In genomic region chr17:46979023-46979870, GRCh38 we compare ENCODE assay signal across 8 cellular contexts. TPM values are rescaled to one million over a fixed set of nuclear protein-coding genes. Genes with fewer than 3 reads are reported as not detected.
A peak's percentile ranks its signal among the peaks of the same experiment; 100 is the strongest.
DNase-seq lines count a peak whose midpoint lies in the region; ATAC-seq and TF ChIP-seq lines count a peak whose summit lies in the region.

TSS of gene RPRML (minus strand) at chr17:46979253. CDS start at chr17:46979007, 246 bp downstream.

- CTCF ChIA-PET in GM10248 (lab: Yijun Ruan, JAX) = no interaction called here

- H3K79me2 ChIP-seq in parathyroid adenoma = no peaks in the 10 kb centered on the region

- peaks cover 6% of the 10 kb centered on the region for H3K36me3 Mint-ChIP-seq in activated T-cell treated with anti-CD3 and anti-CD28 coated beads, Interleukin-2, amount 50 U/mL, for 4 hours (ENCODE audit: insufficient read depth)

- intact Hi-C loops in head of caudate nucleus (cut with DNase I) = no loop called here

- H3K27me3 Mint-ChIP-seq in activated T-cell treated with anti-CD3 and anti-CD28 coated beads, Interleukin-2, amount 50 U/mL, for 4 hours (ENCODE audit: low read depth) = peaks cover 44% of the 10 kb centered on the region

- no peaks in the 10 kb centered on the region for H3K36me3 ChIP-seq in parathyroid adenoma (ENCODE audit: control insufficient read depth, insufficient read depth, low read length)

- peak within 1 kb of the TSS; percentile 74 for H3K4me3 Mint-ChIP-seq in activated T-cell treated with anti-CD3 and anti-CD28 coated beads, Interleukin-2, amount 50 U/mL, for 4 hours

- peak within 1 kb of the TSS; percentile 26 for H2AFZ ChIP-seq in parathyroid adenoma

- no peaks in the 10 kb centered on the region for H3K27me3 ChIP-seq in parathyroid adenoma (ENCODE audit: control insufficient read depth, insufficient read depth, low read length)

- ATAC-seq in activated T-cell treated with anti-CD3 and anti-CD28 coated beads, Interleukin-2, amount 50 U/mL, for 4 hours = peak; percentile 87 to 88
- no peak for ATAC-seq in HG03097 (IDR thresholded peaks at IDR 0.05; ENCODE audit: low FRiP score, unreplicated experiment)
- no peak for ATAC-seq in HG02885 (IDR thresholded peaks at IDR 0.05; ENCODE audit: poor library complexity, unreplicated experiment)

- no peaks in the 10 kb centered on the region for H3K4me1 ChIP-seq in parathyroid adenoma

- H3K4me2 ChIP-seq in parathyroid adenoma (ENCODE audit: low read length) = peak within 1 kb of the TSS; percentile 73

- no peaks in the 10 kb centered on the region for H3K9me3 Mint-ChIP-seq in activated T-cell treated with anti-CD3 and anti-CD28 coated beads, Interleukin-2, amount 50 U/mL, for 4 hours

- no peak within 1 kb of the TSS for H3K27ac ChIP-seq in parathyroid adenoma

- peak within 1 kb of the TSS; percentile 37 for H3K4me3 ChIP-seq in parathyroid adenoma (ENCODE audit: low read depth, low read length)

- no peak within 1 kb of the TSS for H3K9ac ChIP-seq in parathyroid adenoma

- H3K9me3 ChIP-seq in parathyroid adenoma (ENCODE audit: control insufficient read depth, low read length) = no peaks in the 10 kb centered on the region

- H3K4me1 Mint-ChIP-seq in activated T-cell treated with anti-CD3 and anti-CD28 coated beads, Interleukin-2, amount 50 U/mL, for 4 hours (ENCODE audit: low read depth) = peaks cover 9% of the 10 kb centered on the region

- DNase-seq in GM10248 (ENCODE audit: extremely low spot score) = peak; percentile 50
- DNase-seq in NCI-H226 = peak; percentile 34
- DNase-seq in activated T-cell treated with anti-CD3 and anti-CD28 coated beads, Interleukin-2, amount 50 U/mL, for 4 hours = no peak
- peak in 38 of 42 donors; percentile 35 to 83 (median 68) for DNase-seq in head of caudate nucleus
- DNase-seq in kidney glomerular epithelial cell (lab: John Stamatoyannopoulos, UW) = no peak

- TF ChIP-seq CTCF in GM10248 (IDR thresholded peaks at IDR 0.05; ENCODE audit: control extremely low read depth, extremely low read depth, low read depth, missing control alignments) (no peak), parathyroid adenoma (IDR thresholded peaks at IDR 0.05) (no peak)

- POLR2A ChIA-PET in GM10248 (lab: Yijun Ruan, JAX) = no interaction called here

RNA-seq across cellular contexts. Expression of gene RPRML, which starts in this region (rescaled TPM):
- total RNA-seq in activated T-cell treated with anti-CD3 and anti-CD28 coated beads, Interleukin-2, amount 50 U/mL, for 4 hours = not detected

Comparison
In these comparisons a context has a peak if more than half of its experiments do, and no peak if none do; other contexts are left out.
1. Peak in ATAC-seq in activated T-cell treated with anti-CD3 and anti-CD28 coated beads, Interleukin-2, amount 50 U/mL, for 4 hours; RNA of the gene not detected or under 1 TPM.
2. DNase-seq: peak in GM10248 (single experiment), NCI-H226 (single experiment) and head of caudate nucleus (38 of 42); none in activated T-cell treated with anti-CD3 and anti-CD28 coated beads, Interleukin-2, amount 50 U/mL, for 4 hours (single experiment) and kidney glomerular epithelial cell (single experiment).